8 cellular contexts compared by ENCODE assay signal in genomic region chr16:78478267-78478821, GRCh38.
DNase-seq lines count a peak whose midpoint lies in the region; ATAC-seq and TF ChIP-seq lines count a peak whose summit lies in the region.

No MANE protein-coding gene starts in this region.

- ATAC-seq in GM21825 (IDR thresholded peaks at IDR 0.05; ENCODE audit: unreplicated experiment) (no peak), HG03521 (IDR thresholded peaks at IDR 0.05; ENCODE audit: unreplicated experiment) (no peak)

- no peak for DNase-seq in AG10803 (ENCODE audit: low read depth)
- no peak for DNase-seq in GM12864 (ENCODE audit: low read depth)
- peak; percentile 30 for DNase-seq in NCI-H345 treated with DMSO at 0.1 percent for 48 hours (lab: John Stamatoyannopoulos, UW; ENCODE audit: unreplicated experiment)
- no peak for DNase-seq in fibroblast of villous mesenchyme (ENCODE audit: low read depth)
- no peak for DNase-seq in stimulated activated naive CD4-positive, alpha-beta T cell treated with Interleukin-2 at 50 U/mL for 16 hours (lab: John Stamatoyannopoulos, UW)
- DNase-seq in NCI-H1694 (lab: John Stamatoyannopoulos, UW): no peak

- TF ChIP-seq CTCF in AG10803 (conservative IDR thresholded peaks at IDR 0.05; ENCODE audit: low read length): 0 out of 2 replicates have a peak, but pooled peaks have one; percentile 12
- peak; percentile 36 for TF ChIP-seq CTCF in GM12864 (IDR thresholded peaks at IDR 0.05; ENCODE audit: low read depth, low read length, missing control alignments)
- TF ChIP-seq CTCF in fibroblast of villous mesenchyme (IDR thresholded peaks at IDR 0.05; ENCODE audit: insufficient read depth, low read depth, low read length): peak; percentile 42

- H3K4me3 ChIP-seq in AG10803 (ENCODE audit: low read length) (no peak overlapping the region), GM12864 (ENCODE audit: low read depth, low read length) (no peak overlapping the region), fibroblast of villous mesenchyme (ENCODE audit: low read depth, low read length) (no peak overlapping the region)
